ENCODE assay signal across 1 cellular context in genomic region chr6:11230158-11231107, GRCh38.
TF ChIP-seq lines count a peak whose summit lies in the region.

No MANE protein-coding gene starts in this region.

TF ChIP-seq in HepG2, 621 proteins besides CTCF, POLR2A, EP300 and RAD21 (continued from another document):
- TF ChIP-seq ZNF382 (CRISPR knock-in tag; IDR thresholded peaks at IDR 0.05; ENCODE audit: borderline replicate concordance): no peak
- TF ChIP-seq ZNF101 (CRISPR knock-in tag; IDR thresholded peaks at IDR 0.05; ENCODE audit: borderline replicate concordance, low read depth): no peak
- TF ChIP-seq CREB1 (IDR thresholded peaks at IDR 0.05): no peak
- no peak for TF ChIP-seq CREB1 (CRISPR knock-in tag; IDR thresholded peaks at IDR 0.05)
- no peak for TF ChIP-seq HIC2 (CRISPR knock-in tag; IDR thresholded peaks at IDR 0.05; ENCODE audit: low read depth)
